ENCODE assay signal across 13 cellular contexts in genomic region chr4:43716721-43717395, GRCh38.
DNase-seq lines count a peak whose midpoint lies in the region; ATAC-seq and TF ChIP-seq lines count a peak whose summit lies in the region.
"Had no signal": no experiment of that assay in that cellular context is flagged by ENCODE, and none has a peak within 500 bp of the region (broad histone marks: within the 10 kb centered on the region; RNA-seq: fewer than 3 reads in every experiment).

No MANE protein-coding gene starts in this region.

- H3K4me1 ChIP-seq in esophagus muscularis mucosa = no peaks in the 10 kb centered on the region

- no peak for ATAC-seq in GM21528 (IDR thresholded peaks at IDR 0.05; ENCODE audit: low FRiP score, unreplicated experiment)
- ATAC-seq: GM23338 had no signal

- H3K27ac ChIP-seq in esophagus muscularis mucosa (replicated peaks in 1 of 4) = no peak overlapping the region
- H3K27ac ChIP-seq: BLaER1 treated with 17β-estradiol and CSF1 and Interleukin-3, amounts not matched to agents 10 nM and 100 nM had no signal

- TF ChIP-seq POLR2A in esophagus muscularis mucosa (IDR thresholded peaks at IDR 0.05; ENCODE audit: low read depth) = no peak

- peak; percentile 13 for DNase-seq in NCI-H748 (lab: John Stamatoyannopoulos, UW; ENCODE audit: unreplicated experiment)
- DNase-seq in NCI-H748 treated with DMSO at 0.1 percent for 48 hours (lab: John Stamatoyannopoulos, UW) = no peak
- DNase-seq in NCI-H2171 treated with DMSO at 0.1 percent for 48 hours (lab: John Stamatoyannopoulos, UW) = peak; percentile 65
- peak; percentile 68 for DNase-seq in cerebellum (ENCODE audit: low spot score)
- DNase-seq in mucosa of gallbladder (ENCODE audit: low spot score) = no peak
- no peak for DNase-seq in esophagus muscularis mucosa (ENCODE audit: extremely low spot score)
- DNase-seq: ACHN; CD4-positive, CD25-positive, alpha-beta regulatory T cell; DMS53; H7 had no signal

- no peak for TF ChIP-seq EP300 in esophagus muscularis mucosa (IDR thresholded peaks at IDR 0.05)

- H3K9me3 ChIP-seq in esophagus muscularis mucosa = no peaks in the 10 kb centered on the region

- H3K36me3 ChIP-seq in esophagus muscularis mucosa = no peaks in the 10 kb centered on the region
- H3K36me3 ChIP-seq: BLaER1 treated with 17β-estradiol and CSF1 and Interleukin-3, amounts not matched to agents 10 nM and 100 nM had no signal

- H3K27me3 ChIP-seq in esophagus muscularis mucosa = no peaks in the 10 kb centered on the region
- H3K27me3 ChIP-seq: BLaER1 treated with 17β-estradiol and CSF1 and Interleukin-3, amounts not matched to agents 10 nM and 100 nM had no signal

- TF ChIP-seq CTCF in esophagus muscularis mucosa (IDR thresholded peaks at IDR 0.05) = no peak

- intact Hi-C loops in esophagus muscularis mucosa (cut with DNase I) = no loop called here

- WGBS in esophagus muscularis mucosa = 52% methylated on average over 5 of the region's 5 CpGs

- no peak overlapping the region for H3K4me3 ChIP-seq in esophagus muscularis mucosa
- H3K4me3 ChIP-seq: BLaER1 treated with 17β-estradiol and CSF1 and Interleukin-3, amounts not matched to agents 10 nM and 100 nM; GM23338 had no signal

Comparison
In these comparisons a context has a peak if more than half of its experiments do, and no peak if none do; other contexts are left out.
1. DNase-seq: peak in NCI-H748 (single experiment), NCI-H2171 treated with DMSO at 0.1 percent for 48 hours (single experiment) and cerebellum (single experiment); none in NCI-H748 treated with DMSO at 0.1 percent for 48 hours (single experiment), mucosa of gallbladder (single experiment) and esophagus muscularis mucosa (single experiment).